ENCODE assay signal across 12 cellular contexts in genomic region chr4:177393236-177393635, GRCh38. TPM values are rescaled to one million over a fixed set of nuclear protein-coding genes. Genes with fewer than 3 reads are reported as not detected.
DNase-seq lines count a peak whose midpoint lies in the region; ATAC-seq and TF ChIP-seq lines count a peak whose summit lies in the region.
"Had no signal": no experiment of that assay in that cellular context is flagged by ENCODE, and none has a peak within 500 bp of the region (broad histone marks: within the 10 kb centered on the region; RNA-seq: fewer than 3 reads in every experiment).

No MANE protein-coding gene starts in this region.

- H3K9me3 ChIP-seq in thymus (ENCODE audit: control insufficient read depth) = no peaks in the 10 kb centered on the region

- WGBS in thymus = 12% methylated on average over 8 of the region's 8 CpGs

- H3K4me1 ChIP-seq in thymus (ENCODE audit: control insufficient read depth, insufficient read depth, low read length) = peaks cover 5% of the 10 kb centered on the region

- H3K36me3 ChIP-seq in thymus (ENCODE audit: control insufficient read depth, insufficient read depth) (no peaks in the 10 kb centered on the region), brain microvascular endothelial cell (replicated peaks) (no peaks in the 10 kb centered on the region)

- CTCF ChIA-PET in activated naive CD4-positive, alpha-beta T cell treated with anti-CD3 and anti-CD28 coated beads for 36 hours (lab: Charles Lee) = interaction anchor here (1.0 to 1.8 kb wide), 2 partner anchors 48 to 99 kb away, joined by 3 to 9 read pairs; partner anchors contain the start of gene AGA

- H3K27me3 Mint-ChIP-seq in activated naive CD4-positive, alpha-beta T cell treated with anti-CD3 and anti-CD28 coated beads for 36 hours (ENCODE audit: low read depth) = no peaks in the 10 kb centered on the region
- H3K27me3 Mint-ChIP-seq in activated T-cell treated with anti-CD3 and anti-CD28 coated beads, Interleukin-2, amount 50 U/mL, for 72 hours (ENCODE audit: low read depth) = no peaks in the 10 kb centered on the region

- in situ Hi-C loops in brain microvascular endothelial cell (cut with HindIII; ENCODE audit: low pct_ligation_motif_present, low sequenced_read_pairs) = no loop called here

- no peak for TF ChIP-seq POLR2A in GM18505 (IDR thresholded peaks at IDR 0.05; ENCODE audit: borderline replicate concordance, extremely low read depth, insufficient read depth, insufficient read length)

- TF ChIP-seq CTCF in brain microvascular endothelial cell (IDR thresholded peaks at IDR 0.05; ENCODE audit: low read depth, low read length, missing control alignments) = no peak

- peak; percentile 31 for DNase-seq in activated naive CD4-positive, alpha-beta T cell treated with anti-CD3 and anti-CD28 coated beads for 36 hours
- no peak for DNase-seq in activated naive CD4-positive, alpha-beta T cell treated with anti-CD3 and anti-CD28 coated beads, Interleukin-2, amount 50 U/mL, for 16 hours
- DNase-seq in activated T-cell treated with anti-CD3 and anti-CD28 coated beads, Interleukin-2, amount 50 U/mL, for 72 hours = peak; percentile 16 to 37
- no peak for DNase-seq in brain microvascular endothelial cell
- no peak for DNase-seq in activated effector memory CD4-positive, alpha-beta T cell treated with anti-CD3 and anti-CD28 coated beads, Interleukin-2, amount 50 U/mL, for 16 hours
- DNase-seq: activated CD4-positive, CD25-positive, alpha-beta regulatory T cell treated with anti-CD3 and anti-CD28 coated beads, Interleukin-2, amount 50 U/mL, for 72 hours; erythroblast; SHP77 treated with DMSO at 0.1 percent for 48 hours had no signal

- no peaks in the 10 kb centered on the region for H3K36me3 Mint-ChIP-seq in activated naive CD4-positive, alpha-beta T cell treated with anti-CD3 and anti-CD28 coated beads for 36 hours (ENCODE audit: low read depth)
- H3K36me3 Mint-ChIP-seq in activated T-cell treated with anti-CD3 and anti-CD28 coated beads, Interleukin-2, amount 50 U/mL, for 72 hours (ENCODE audit: insufficient read depth in 2 of 2) = peaks cover 0 to 3% of the 10 kb centered on the region in 2 donors

- no peak overlapping the region for H3K4me3 Mint-ChIP-seq in activated naive CD4-positive, alpha-beta T cell treated with anti-CD3 and anti-CD28 coated beads for 36 hours
- peak overlapping the region; percentile 19 to 37 for H3K4me3 Mint-ChIP-seq in activated T-cell treated with anti-CD3 and anti-CD28 coated beads, Interleukin-2, amount 50 U/mL, for 72 hours

- H3K27ac Mint-ChIP-seq in activated naive CD4-positive, alpha-beta T cell treated with anti-CD3 and anti-CD28 coated beads for 36 hours = no peak overlapping the region
- no peak overlapping the region for H3K27ac Mint-ChIP-seq in activated T-cell treated with anti-CD3 and anti-CD28 coated beads, Interleukin-2, amount 50 U/mL, for 72 hours

- intact Hi-C loops in activated naive CD4-positive, alpha-beta T cell treated with anti-CD3 and anti-CD28 coated beads for 36 hours (cut with micrococcal nuclease) = loop anchor here (1.0 to 2.0 kb wide), 2 partner anchors 10 to 1198 kb away; partner anchors contain the start of gene SPATA4

- H3K4me3 ChIP-seq in thymus (ENCODE audit: low read length) = no peak overlapping the region
- no peak overlapping the region for H3K4me3 ChIP-seq in brain microvascular endothelial cell (ENCODE audit: low read depth, low read length)

- H3K9me3 Mint-ChIP-seq in activated naive CD4-positive, alpha-beta T cell treated with anti-CD3 and anti-CD28 coated beads for 36 hours = peaks cover 2% of the 10 kb centered on the region
- H3K9me3 Mint-ChIP-seq in activated T-cell treated with anti-CD3 and anti-CD28 coated beads, Interleukin-2, amount 50 U/mL, for 72 hours = peaks cover 0 to 2% of the 10 kb centered on the region in 2 donors

- H3K27me3 ChIP-seq in thymus (ENCODE audit: control insufficient read depth, insufficient read depth) (no peaks in the 10 kb centered on the region), brain microvascular endothelial cell (replicated peaks) (no peaks in the 10 kb centered on the region)

- H3K27ac ChIP-seq in thymus (ENCODE audit: low read depth) (peak overlapping the region; percentile 15), brain microvascular endothelial cell (no peak overlapping the region)
- H3K27ac ChIP-seq: KMS-11 had no signal

- ATAC-seq in HG03196 (IDR thresholded peaks at IDR 0.05; ENCODE audit: unreplicated experiment) (peak; percentile 67), GM18505 (IDR thresholded peaks at IDR 0.05; ENCODE audit: unreplicated experiment) (no peak)
- ATAC-seq in activated T-cell treated with anti-CD3 and anti-CD28 coated beads, Interleukin-2, amount 50 U/mL, for 72 hours (replicated peaks in 1 of 2) = peak; percentile 69 to 85

- peaks cover 33% of the 10 kb centered on the region for H3K4me1 Mint-ChIP-seq in activated naive CD4-positive, alpha-beta T cell treated with anti-CD3 and anti-CD28 coated beads for 36 hours (ENCODE audit: low read depth)
- H3K4me1 Mint-ChIP-seq in activated T-cell treated with anti-CD3 and anti-CD28 coated beads, Interleukin-2, amount 50 U/mL, for 72 hours (ENCODE audit: low read depth) = peaks cover 33% of the 10 kb centered on the region

RNA-seq across cellular contexts. Expression of gene AGA, which starts 49.0 kb away (rescaled TPM):
- 10 to 100 TPM; 14.4 to 18.0 TPM for total RNA-seq in activated naive CD4-positive, alpha-beta T cell treated with anti-CD3 and anti-CD28 coated beads for 36 hours
- 10 to 100 TPM; 38.3 to 41.7 TPM for total RNA-seq in activated T-cell treated with anti-CD3 and anti-CD28 coated beads, Interleukin-2, amount 50 U/mL, for 72 hours
- polyA plus RNA-seq in thymus = 16.3 TPM

Comparison
In these comparisons a context has a peak if more than half of its experiments do, and no peak if none do; other contexts are left out.
1. DNase-seq: peak in activated naive CD4-positive, alpha-beta T cell treated with anti-CD3 and anti-CD28 coated beads for 36 hours (single experiment) and activated T-cell treated with anti-CD3 and anti-CD28 coated beads, Interleukin-2, amount 50 U/mL, for 72 hours (2 of 2); none in activated naive CD4-positive, alpha-beta T cell treated with anti-CD3 and anti-CD28 coated beads, Interleukin-2, amount 50 U/mL, for 16 hours (single experiment), brain microvascular endothelial cell (single experiment) and activated effector memory CD4-positive, alpha-beta T cell treated with anti-CD3 and anti-CD28 coated beads, Interleukin-2, amount 50 U/mL, for 16 hours (single experiment).